ENCODE assay signal across 20 cellular contexts in the genomic region with DNA sequence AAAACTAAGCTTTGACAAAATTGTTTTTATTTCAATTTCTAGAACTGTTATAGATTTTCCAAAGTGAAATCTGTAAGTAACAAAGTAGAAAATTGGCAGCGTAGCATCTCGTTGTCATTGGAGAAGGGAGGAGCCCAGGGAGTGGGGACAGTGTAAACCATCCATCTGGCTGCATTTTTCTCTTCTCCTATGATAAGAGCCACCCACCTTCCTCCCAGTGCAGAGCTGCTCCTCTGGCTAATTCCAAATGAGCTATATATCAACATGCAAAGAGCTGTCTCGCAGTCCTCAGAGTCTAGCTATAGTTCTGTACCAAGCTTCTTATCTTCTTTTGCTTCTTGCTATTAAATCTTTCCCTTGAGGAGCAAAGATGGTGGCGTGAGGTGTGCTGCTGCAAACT.
"Had no signal": no experiment of that assay in that cellular context is flagged by ENCODE, and none has a peak within 500 bp of the region (broad histone marks: within the 10 kb centered on the region; RNA-seq: fewer than 3 reads in every experiment).

No MANE protein-coding gene starts in this region.

- H3K4me3 Mint-ChIP-seq: IgD-negative memory B cell, T-cell had no signal

- H3K27ac Mint-ChIP-seq: IgD-negative memory B cell, T-cell had no signal

- ATAC-seq: K562, Panc1, PC-3, T-cell had no signal

- DNase-seq: Kasumi-1, MV-4-11, NCI-H1048, NCI-H1105, NCI-H1417, NCI-H1436 treated with DMSO at 0.1 percent for 48 hours, NCI-H1694, NCI-H187 treated with DMSO at 0.1 percent for 48 hours, NCI-H2081, NCI-H2107, NCI-H526 treated with DMSO at 0.1 percent for 48 hours, NCI-H774, PC-3, SHP77, SW 1271, T-cell had no signal

- H3K4me1 Mint-ChIP-seq: IgD-negative memory B cell, T-cell had no signal

- FAIRE-seq: HTR-8/SVneo, K562 had no signal
